ENCODE assay signal across 9 cellular contexts in the genomic region with DNA sequence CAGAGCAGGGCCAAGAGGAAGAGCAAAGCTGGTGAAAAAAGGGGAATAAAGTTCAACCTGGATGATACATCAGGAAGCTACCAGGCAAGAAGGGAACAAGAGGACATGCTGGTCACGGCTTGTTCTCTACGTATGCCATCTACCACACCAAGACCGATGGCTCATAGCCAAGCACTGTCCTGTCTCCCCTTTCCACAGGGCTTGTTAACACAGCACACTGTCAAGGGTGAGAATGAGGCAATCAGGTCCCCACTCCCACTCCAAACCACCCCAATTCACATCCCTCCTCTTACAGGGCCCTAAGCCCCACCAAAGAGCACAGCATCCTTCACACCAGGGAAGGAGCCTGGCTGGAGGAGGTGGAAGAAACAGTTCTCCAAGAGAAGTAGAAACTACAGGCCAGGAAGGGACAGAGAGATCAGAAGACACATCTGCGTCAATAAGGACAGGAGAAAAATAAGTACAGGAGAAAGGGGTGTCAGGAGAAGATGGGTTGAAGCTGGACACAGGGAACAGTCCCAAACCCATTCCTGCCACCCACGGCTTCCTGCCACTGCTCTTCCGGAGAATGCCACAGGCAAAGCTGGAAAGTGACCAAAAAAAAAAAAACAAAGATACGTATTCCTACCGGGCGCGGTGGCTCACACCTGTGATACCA. TPM values are rescaled to one million over a fixed set of nuclear protein-coding genes. Genes with fewer than 3 reads are reported as not detected.
DNase-seq lines count a peak whose midpoint lies in the region; ATAC-seq, FAIRE-seq and TF ChIP-seq lines count a peak whose summit lies in the region.
"Had no signal": no experiment of that assay in that cellular context is flagged by ENCODE, and none has a peak within 500 bp of the region (broad histone marks: within the 10 kb centered on the region; RNA-seq: fewer than 3 reads in every experiment).

No MANE protein-coding gene starts in this region.

- H3K27ac ChIP-seq in CD8-positive, alpha-beta memory T cell (ENCODE audit: low read depth, low read length), result peak overlapping the region; percentile 60
- H3K27ac ChIP-seq in endothelial cell of umbilical vein (ENCODE audit: insufficient read depth, low read depth, low read length) (peak overlapping the region; percentile 99), pancreas (peak overlapping the region in 3 of 4 donors; percentile 90 to 97 (median 94))

- peak overlapping the region in 6 of 7 donors; percentile 21 to 61 (median 34) for H3K4me3 Mint-ChIP-seq in CD8-positive, alpha-beta memory T cell

- peaks cover 24 to 38% (median 27%) of the 10 kb centered on the region in 3 donors for H3K4me1 Mint-ChIP-seq in CD8-positive, alpha-beta memory T cell

- BruUV-seq in endothelial cell of umbilical vein (replicated peaks; lab: Mats Ljungman, UMichigan), result no TSS peak

- no peaks in the 10 kb centered on the region for H3K9me3 ChIP-seq in CD8-positive, alpha-beta memory T cell (ENCODE audit: low read length)
- H3K9me3 ChIP-seq in endothelial cell of umbilical vein (replicated peaks; ENCODE audit: control insufficient read depth, insufficient read depth, low read length) (no peaks in the 10 kb centered on the region), pancreas (no peaks in the 10 kb centered on the region)

- intact Hi-C loops in endothelial cell of umbilical vein (cut with micrococcal nuclease), result loop anchor here (5.0 to 10.0 kb wide), 2 partner anchors 156 to 487 kb away; a partner anchor contains a TSS
- intact Hi-C loops in pancreas (cut with DNase I), result no loop called here

- no peak overlapping the region for H2AFZ ChIP-seq in endothelial cell of umbilical vein (ENCODE audit: low read depth, low read length)

- WGBS in pancreas, 2 donors, result 23 to 26% methylated on average over 10 of the region's 10 CpGs

- H3K9me3 Mint-ChIP-seq in CD8-positive, alpha-beta memory T cell, result no peaks in the 10 kb centered on the region

- dilution Hi-C loops in endothelial cell of umbilical vein (cut with MboI; ENCODE audit: extremely low pct_ligation_motif_present, low sequenced_read_pairs), result no loop called here

- no peak for TF ChIP-seq CTCF in endothelial cell of umbilical vein (IDR thresholded peaks at IDR 0.05; ENCODE audit: extremely low read depth in 1 of 2, insufficient read depth in 1 of 2, low read depth in 1 of 2, low read length in 2 of 2)
- no peak for TF ChIP-seq CTCF in pancreas (IDR thresholded peaks at IDR 0.05)

- H3K27me3 ChIP-seq in CD8-positive, alpha-beta memory T cell (ENCODE audit: insufficient read depth, low read length, poor library complexity, severe bottlenecking), result no peaks in the 10 kb centered on the region
- no peaks in the 10 kb centered on the region for H3K27me3 ChIP-seq in endothelial cell of umbilical vein (ENCODE audit: control insufficient read depth in 2 of 2, insufficient read depth in 2 of 2, low read length in 2 of 2)
- H3K27me3 ChIP-seq in pancreas, result no peaks in the 10 kb centered on the region

- H3K79me2 ChIP-seq in endothelial cell of umbilical vein (ENCODE audit: control insufficient read depth, insufficient read depth, low read length), result peaks cover 57% of the 10 kb centered on the region

- no peak overlapping the region for H3K4me3 ChIP-seq in CD8-positive, alpha-beta memory T cell (ENCODE audit: low read length)
- peak overlapping the region in 1 of 3 experiments; percentile 33 for H3K4me3 ChIP-seq in endothelial cell of umbilical vein (replicated peaks in 1 of 3; ENCODE audit: insufficient read depth in 1 of 3, low read depth in 1 of 3, low read length in 3 of 3)
- H3K4me3 ChIP-seq in pancreas, result peak overlapping the region in 1 of 4 donors; percentile 73

- H3K9ac ChIP-seq in endothelial cell of umbilical vein (replicated peaks; ENCODE audit: extremely low read depth, insufficient read depth, low read length), result peak overlapping the region; percentile 92

- ATAC-seq in pancreas (no peak), GM18517 (IDR thresholded peaks at IDR 0.05; ENCODE audit: unreplicated experiment) (no peak)

- peak; percentile 65 for TF ChIP-seq POLR2A in endothelial cell of umbilical vein (IDR thresholded peaks at IDR 0.05; ENCODE audit: low read depth, low read length)

- peak overlapping the region; percentile 80 for H3K4me2 ChIP-seq in endothelial cell of umbilical vein (ENCODE audit: insufficient read depth, low read length)

- no peak for FAIRE-seq in endothelial cell of umbilical vein (lab: Jason Lieb, UNC)
- no peak for FAIRE-seq in pancreas (lab: Jason Lieb, UNC)
- FAIRE-seq: colon had no signal

- peaks cover 20% of the 10 kb centered on the region for H3K36me3 ChIP-seq in CD8-positive, alpha-beta memory T cell (ENCODE audit: insufficient read depth, low read length)
- H3K36me3 ChIP-seq in endothelial cell of umbilical vein (ENCODE audit: control insufficient read depth in 2 of 2, extremely low read depth in 1 of 2, insufficient read depth in 2 of 2, low read length in 2 of 2) (peaks cover 2 to 7% of the 10 kb centered on the region in 2 experiments), pancreas (peaks cover 0 to 20% (median 7%) of the 10 kb centered on the region in 3 donors)

- no peaks in the 10 kb centered on the region for H3K27me3 Mint-ChIP-seq in CD8-positive, alpha-beta memory T cell

- CTCF ChIA-PET in CD8-positive, alpha-beta memory T cell (lab: Charles Lee), result interaction anchor here (0.9 to 3.6 kb wide), 8 partner anchors 10 to 72 kb away, joined by 3 to 21 read pairs (median 4); a partner anchor contains a TSS
- CTCF ChIA-PET in endothelial cell of umbilical vein (lab: Charles Lee), result interaction anchor here (0.8 to 8.5 kb wide), 15 partner anchors 10 to 120 kb away, joined by 3 to 81 read pairs (median 5); a partner anchor contains a TSS

- H4K20me1 ChIP-seq in endothelial cell of umbilical vein (replicated peaks; ENCODE audit: control insufficient read depth, extremely low read depth, insufficient read depth, low read length), result no peaks in the 10 kb centered on the region

- POLR2A ChIA-PET in CD8-positive, alpha-beta memory T cell (lab: Charles Lee), result interaction anchor here (0.9 to 4.2 kb wide), 2 partner anchors 12 to 19 kb away, joined by 4 to 30 read pairs; a partner anchor contains a TSS
- POLR2A ChIA-PET in endothelial cell of umbilical vein (lab: Charles Lee), result interaction anchor here (1.0 to 2.7 kb wide), 5 partner anchors 11 to 46 kb away, joined by 3 to 24 read pairs (median 4); a partner anchor contains a TSS

- DNase-seq in CD8-positive, alpha-beta memory T cell, result peak in 1 of 5 donors; percentile 15
- DNase-seq in RPMI7951 (ENCODE audit: low read depth), result peak; percentile 38
- DNase-seq in endothelial cell of umbilical vein (ENCODE audit: low read depth, low spot score), result no peak
- DNase-seq in pancreas, result no peak
- DNase-seq in effector CD8-positive, alpha-beta T cell (lab: John Stamatoyannopoulos, UW), result no peak
- DNase-seq in NCI-H2227 (lab: John Stamatoyannopoulos, UW; ENCODE audit: unreplicated experiment), result no peak
- DNase-seq in GOT3 (lab: John Stamatoyannopoulos, UW), result no peak

- peaks cover 0 to 47% (median 4%) of the 10 kb centered on the region in 3 donors for H3K36me3 Mint-ChIP-seq in CD8-positive, alpha-beta memory T cell

- peaks cover 38% of the 10 kb centered on the region for H3K4me1 ChIP-seq in CD8-positive, alpha-beta memory T cell (ENCODE audit: insufficient read depth, low read length)
- H3K4me1 ChIP-seq in endothelial cell of umbilical vein (ENCODE audit: control insufficient read depth, extremely low read depth, insufficient read depth, low read length), result peaks cover 60% of the 10 kb centered on the region
- H3K4me1 ChIP-seq in pancreas, result peaks cover 12 to 26% (median 22%) of the 10 kb centered on the region in 3 donors

- H3K27ac Mint-ChIP-seq in CD8-positive, alpha-beta memory T cell, result peak overlapping the region in 6 of 8 donors; percentile 8 to 91 (median 66)

- H3K9me1 ChIP-seq in endothelial cell of umbilical vein (replicated peaks; ENCODE audit: control insufficient read depth, extremely low read depth, insufficient read depth, low read length), result no peaks in the 10 kb centered on the region

RNA-seq across cellular contexts. Expression of a gene that starts 0.9 kb away (rescaled TPM):
- 10 to 100 TPM; 37.4 to 40.8 TPM for total RNA-seq in CD8-positive, alpha-beta memory T cell
- 32.7 TPM for polyA plus RNA-seq in CD8-positive, alpha-beta memory T cell
- total RNA-seq in RPMI7951 (2014; rRNA removed; shearing (Covaris generic)), result 111 and 115 TPM in 2 replicates
- total RNA-seq in endothelial cell of umbilical vein (286 and 316 TPM in 2 replicates), pancreas (10 to 100 TPM; 32.3 to 53.4 (median 40.7) TPM)
- polyA plus RNA-seq in endothelial cell of umbilical vein (324 and 379 TPM in 2 replicates), pancreas (10 to 100 TPM; 37.4 to 47.6 TPM)
- polyA plus RNA-seq in endothelial cell of umbilical vein (2011; cell fraction: cytosol; rRNA removed), result 270 and 289 TPM in 2 replicates
- polyA plus RNA-seq in endothelial cell of umbilical vein (2011; cell fraction: nucleus; rRNA removed), result 1,209 and 1,535 TPM in 2 replicates
- polyA plus RNA-seq in endothelial cell of umbilical vein (2012), result 283 and 289 TPM in 2 replicates
- polyA minus RNA-seq in endothelial cell of umbilical vein, result 398 and 421 TPM in 2 replicates
- polyA minus RNA-seq in endothelial cell of umbilical vein (2011; cell fraction: cytosol; rRNA and poly(A)+ RNA removed), result 78.9 TPM
- 156 and 190 TPM in 2 replicates for polyA minus RNA-seq in endothelial cell of umbilical vein (2011; cell fraction: nucleus; rRNA and poly(A)+ RNA removed)

RNA-seq across cellular contexts. Expression of a gene that starts 3.0 kb away (rescaled TPM):
- total RNA-seq in CD8-positive, alpha-beta memory T cell, result 100 to 1,000 TPM; 125 to 126 TPM
- 46.8 TPM for polyA plus RNA-seq in CD8-positive, alpha-beta memory T cell
- total RNA-seq in RPMI7951 (2014; rRNA removed; shearing (Covaris generic)), result 344 and 400 TPM in 2 replicates
- total RNA-seq in endothelial cell of umbilical vein (126 and 128 TPM in 2 replicates), pancreas (10 to 100 TPM in 3 of 6 donors, 1 to 10 TPM in 3; 6.7 to 12.0 (median 10.2) TPM)
- polyA plus RNA-seq in endothelial cell of umbilical vein (280 and 319 TPM in 2 replicates), pancreas (10 to 100 TPM in 1 of 2 donors, 1 to 10 TPM in 1; 6.7 to 19.5 TPM)
- 344 and 372 TPM in 2 replicates for polyA plus RNA-seq in endothelial cell of umbilical vein (2011; cell fraction: cytosol; rRNA removed)
- 121 and 129 TPM in 2 replicates for polyA plus RNA-seq in endothelial cell of umbilical vein (2011; cell fraction: nucleus; rRNA removed)
- 88.1 and 218 TPM in 2 replicates for polyA plus RNA-seq in endothelial cell of umbilical vein (2012)
- polyA minus RNA-seq in endothelial cell of umbilical vein, result 130 and 146 TPM in 2 replicates
- 115 TPM for polyA minus RNA-seq in endothelial cell of umbilical vein (2011; cell fraction: cytosol; rRNA and poly(A)+ RNA removed)
- polyA minus RNA-seq in endothelial cell of umbilical vein (2011; cell fraction: nucleus; rRNA and poly(A)+ RNA removed), result 25.5 and 37.7 TPM in 2 replicates

RNA-seq across cellular contexts. Expression of a gene that starts 9.9 kb away (rescaled TPM):
- 10 to 100 TPM; 34.2 to 35.3 TPM for total RNA-seq in CD8-positive, alpha-beta memory T cell
- polyA plus RNA-seq in CD8-positive, alpha-beta memory T cell, result 42.6 TPM
- total RNA-seq in RPMI7951 (2014; rRNA removed; shearing (Covaris generic)), result 16.1 and 18.4 TPM in 2 replicates
- total RNA-seq in endothelial cell of umbilical vein (21.5 and 21.9 TPM in 2 replicates), pancreas (10 to 100 TPM in 3 of 6 donors, 1 to 10 TPM in 3; 8.1 to 18.3 (median 9.9) TPM)
- polyA plus RNA-seq in endothelial cell of umbilical vein (19.3 and 19.5 TPM in 2 replicates), pancreas (10 to 100 TPM; 13.3 to 19.5 TPM)
- 15.7 and 17.9 TPM in 2 replicates for polyA plus RNA-seq in endothelial cell of umbilical vein (2011; cell fraction: cytosol; rRNA removed)
- 29.3 and 31.7 TPM in 2 replicates for polyA plus RNA-seq in endothelial cell of umbilical vein (2011; cell fraction: nucleus; rRNA removed)
- polyA plus RNA-seq in endothelial cell of umbilical vein (2012), result 9.3 and 13.0 TPM in 2 replicates
- 12.3 and 12.6 TPM in 2 replicates for polyA minus RNA-seq in endothelial cell of umbilical vein
- 30.9 TPM for polyA minus RNA-seq in endothelial cell of umbilical vein (2011; cell fraction: cytosol; rRNA and poly(A)+ RNA removed)
- polyA minus RNA-seq in endothelial cell of umbilical vein (2011; cell fraction: nucleus; rRNA and poly(A)+ RNA removed), result 6.4 and 9.2 TPM in 2 replicates

RNA-seq across cellular contexts. Expression of a gene that starts 11.7 kb away (rescaled TPM):
- 10 to 100 TPM; 73.7 to 76.3 TPM for total RNA-seq in CD8-positive, alpha-beta memory T cell
- 51.2 TPM for polyA plus RNA-seq in CD8-positive, alpha-beta memory T cell
- total RNA-seq in RPMI7951 (2014; rRNA removed; shearing (Covaris generic)), result 22.5 and 26.0 TPM in 2 replicates
- total RNA-seq in endothelial cell of umbilical vein, result 42.2 and 48.8 TPM in 2 replicates
- polyA plus RNA-seq in endothelial cell of umbilical vein, result 59.1 and 66.8 TPM in 2 replicates
- 52.5 and 52.8 TPM in 2 replicates for polyA plus RNA-seq in endothelial cell of umbilical vein (2011; cell fraction: cytosol; rRNA removed)
- polyA plus RNA-seq in endothelial cell of umbilical vein (2011; cell fraction: nucleus; rRNA removed), result 78.8 and 91.1 TPM in 2 replicates
- 41.8 and 45.5 TPM in 2 replicates for polyA plus RNA-seq in endothelial cell of umbilical vein (2012)
- 51.6 and 54.4 TPM in 2 replicates for polyA minus RNA-seq in endothelial cell of umbilical vein
- polyA minus RNA-seq in endothelial cell of umbilical vein (2011; cell fraction: cytosol; rRNA and poly(A)+ RNA removed), result 56.6 TPM
- polyA minus RNA-seq in endothelial cell of umbilical vein (2011; cell fraction: nucleus; rRNA and poly(A)+ RNA removed), result 20.8 and 24.2 TPM in 2 replicates
- 10 to 100 TPM in 4 of 6 donors, 1 to 10 TPM in 2; 8.3 to 14.1 (median 11.9) TPM for total RNA-seq in pancreas
- 10 to 100 TPM; 22.6 to 28.6 TPM for polyA plus RNA-seq in pancreas

RNA-seq across cellular contexts. Expression of a gene that starts 15.6 kb away (rescaled TPM):
- 10 to 100 TPM; 35.9 to 36.1 TPM for total RNA-seq in CD8-positive, alpha-beta memory T cell
- 295 TPM for polyA plus RNA-seq in CD8-positive, alpha-beta memory T cell
- 14.7 and 23.3 TPM in 2 replicates for total RNA-seq in RPMI7951 (2014; rRNA removed; shearing (Covaris generic))
- total RNA-seq in endothelial cell of umbilical vein (49.0 and 49.4 TPM in 2 replicates), pancreas (10 to 100 TPM; 15.6 to 53.1 (median 24.9) TPM)
- polyA plus RNA-seq in endothelial cell of umbilical vein (45.0 and 54.7 TPM in 2 replicates), pancreas (10 to 100 TPM; 29.5 to 45.4 TPM)
- polyA plus RNA-seq in endothelial cell of umbilical vein (2011; cell fraction: cytosol; rRNA removed), result 50.0 and 61.1 TPM in 2 replicates
- polyA plus RNA-seq in endothelial cell of umbilical vein (2011; cell fraction: nucleus; rRNA removed), result 76.7 and 77.1 TPM in 2 replicates
- polyA plus RNA-seq in endothelial cell of umbilical vein (2012), result 45.2 and 46.0 TPM in 2 replicates
- 60.7 and 62.5 TPM in 2 replicates for polyA minus RNA-seq in endothelial cell of umbilical vein
- 8.9 TPM for polyA minus RNA-seq in endothelial cell of umbilical vein (2011; cell fraction: cytosol; rRNA and poly(A)+ RNA removed)
- polyA minus RNA-seq in endothelial cell of umbilical vein (2011; cell fraction: nucleus; rRNA and poly(A)+ RNA removed), result 20.8 and 23.4 TPM in 2 replicates
